In the genomic region with DNA sequence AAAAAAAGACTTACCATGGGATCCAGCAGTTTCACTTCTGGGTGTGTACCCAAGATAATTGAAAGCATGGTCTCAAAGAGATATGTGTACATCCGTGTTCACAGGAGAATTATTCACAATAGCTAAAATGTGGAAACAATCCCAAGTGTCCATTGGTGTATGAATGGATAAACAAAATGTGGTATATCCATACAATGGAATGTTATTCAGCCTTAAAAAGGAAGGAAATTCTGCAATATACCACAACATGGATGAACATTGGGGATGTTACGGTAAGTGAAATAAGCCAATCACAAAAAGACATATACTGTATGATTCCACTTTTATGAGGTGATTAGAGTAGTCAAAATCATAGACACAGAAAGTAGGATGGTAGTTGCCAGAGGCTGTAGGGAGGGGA, we compare ENCODE assay signal across 1 cellular context.
TF ChIP-seq lines count a peak whose summit lies in the region.

No MANE protein-coding gene starts in this region.

TF ChIP-seq in SK-N-SH treated with all-trans-retinoic acid at 6 μM for 48 hours, 23 proteins besides CTCF, POLR2A, EP300 and RAD21 (continued from another document):
- TF ChIP-seq, protein P1, sequence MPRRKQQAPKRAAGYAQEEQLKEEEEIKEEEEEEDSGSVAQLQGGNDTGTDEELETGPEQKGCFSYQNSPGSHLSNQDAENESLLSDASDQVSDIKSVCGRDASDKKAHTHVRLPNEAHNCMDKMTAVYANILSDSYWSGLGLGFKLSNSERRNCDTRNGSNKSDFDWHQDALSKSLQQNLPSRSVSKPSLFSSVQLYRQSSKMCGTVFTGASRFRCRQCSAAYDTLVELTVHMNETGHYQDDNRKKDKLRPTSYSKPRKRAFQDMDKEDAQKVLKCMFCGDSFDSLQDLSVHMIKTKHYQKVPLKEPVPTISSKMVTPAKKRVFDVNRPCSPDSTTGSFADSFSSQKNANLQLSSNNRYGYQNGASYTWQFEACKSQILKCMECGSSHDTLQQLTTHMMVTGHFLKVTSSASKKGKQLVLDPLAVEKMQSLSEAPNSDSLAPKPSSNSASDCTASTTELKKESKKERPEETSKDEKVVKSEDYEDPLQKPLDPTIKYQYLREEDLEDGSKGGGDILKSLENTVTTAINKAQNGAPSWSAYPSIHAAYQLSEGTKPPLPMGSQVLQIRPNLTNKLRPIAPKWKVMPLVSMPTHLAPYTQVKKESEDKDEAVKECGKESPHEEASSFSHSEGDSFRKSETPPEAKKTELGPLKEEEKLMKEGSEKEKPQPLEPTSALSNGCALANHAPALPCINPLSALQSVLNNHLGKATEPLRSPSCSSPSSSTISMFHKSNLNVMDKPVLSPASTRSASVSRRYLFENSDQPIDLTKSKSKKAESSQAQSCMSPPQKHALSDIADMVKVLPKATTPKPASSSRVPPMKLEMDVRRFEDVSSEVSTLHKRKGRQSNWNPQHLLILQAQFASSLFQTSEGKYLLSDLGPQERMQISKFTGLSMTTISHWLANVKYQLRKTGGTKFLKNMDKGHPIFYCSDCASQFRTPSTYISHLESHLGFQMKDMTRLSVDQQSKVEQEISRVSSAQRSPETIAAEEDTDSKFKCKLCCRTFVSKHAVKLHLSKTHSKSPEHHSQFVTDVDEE (CRISPR knock-in tag; IDR thresholded peaks at IDR 0.05): no peak
